23 cellular contexts compared by ENCODE assay signal in genomic region chr13:35733832-35734231, GRCh38.
DNase-seq lines count a peak whose midpoint lies in the region; ATAC-seq, FAIRE-seq and TF ChIP-seq lines count a peak whose summit lies in the region.
"Had no signal": no experiment of that assay in that cellular context is flagged by ENCODE, and none has a peak within 500 bp of the region (broad histone marks: within the 10 kb centered on the region; RNA-seq: fewer than 3 reads in every experiment).

No MANE protein-coding gene starts in this region.

- no peak overlapping the region for H3K27ac ChIP-seq in ACC112 (ENCODE audit: low read depth, low read length)
- no peak overlapping the region for H3K27ac ChIP-seq in astrocyte (ENCODE audit: low read depth, low read length)
- no peak overlapping the region for H3K27ac ChIP-seq in psoas muscle
- H3K27ac ChIP-seq in upper lobe of right lung = no peak overlapping the region
- H3K27ac ChIP-seq: BLaER1 treated with 17β-estradiol and CSF1 and Interleukin-3, amounts not matched to agents 10 nM and 100 nM; neutrophil; skin epidermis had no signal

- no peak overlapping the region for H3K4me3 ChIP-seq in ACC112 (ENCODE audit: low read depth, low read length)
- H3K4me3 ChIP-seq in astrocyte (ENCODE audit: insufficient read depth, low read depth, low read length) = no peak overlapping the region
- no peak overlapping the region for H3K4me3 ChIP-seq in psoas muscle
- H3K4me3 ChIP-seq in upper lobe of right lung = no peak overlapping the region
- H3K4me3 ChIP-seq: BLaER1 treated with 17β-estradiol and CSF1 and Interleukin-3, amounts not matched to agents 10 nM and 100 nM; mucosa of descending colon; skin epidermis had no signal

- no peak overlapping the region for H3K27ac Mint-ChIP-seq in astrocyte (ENCODE audit: unreplicated experiment)
- H3K27ac Mint-ChIP-seq: stimulated activated naive CD8-positive, alpha-beta T cell treated with anti-CD3 and anti-CD28 coated beads, Interleukin-15, Interleukin-2, amounts not matched to agents 100 ng/mL and 50 ng/mL, for 24 hours; T-cell had no signal

- WGBS in psoas muscle, 3 donors = 14 to 19% (median 18%) methylated on average over 4 of the region's 4 CpGs

- H4K20me1 ChIP-seq in astrocyte (ENCODE audit: insufficient read depth, low read length) = no peaks in the 10 kb centered on the region
- H4K20me1 ChIP-seq: BLaER1 treated with 17β-estradiol and CSF1 and Interleukin-3, amounts not matched to agents 10 nM and 100 nM had no signal

- no peak overlapping the region for H3K4me3 Mint-ChIP-seq in astrocyte (ENCODE audit: unreplicated experiment)
- H3K4me3 Mint-ChIP-seq: stimulated activated naive CD8-positive, alpha-beta T cell treated with anti-CD3 and anti-CD28 coated beads, Interleukin-15, Interleukin-2, amounts not matched to agents 100 ng/mL and 50 ng/mL, for 24 hours; T-cell had no signal

- no peaks in the 10 kb centered on the region for H3K27me3 Mint-ChIP-seq in astrocyte (ENCODE audit: low read depth, unreplicated experiment)
- H3K27me3 Mint-ChIP-seq: stimulated activated naive CD8-positive, alpha-beta T cell treated with anti-CD3 and anti-CD28 coated beads, Interleukin-15, Interleukin-2, amounts not matched to agents 100 ng/mL and 50 ng/mL, for 24 hours; T-cell had no signal

- no peaks in the 10 kb centered on the region for H3K36me3 Mint-ChIP-seq in astrocyte (ENCODE audit: low read depth, unreplicated experiment)
- H3K36me3 Mint-ChIP-seq: T-cell had no signal

- H2AFZ ChIP-seq in ACC112 (ENCODE audit: low read length, unreplicated experiment) (peak overlapping the region; percentile 23), astrocyte (ENCODE audit: low read depth, low read length) (peak overlapping the region; percentile 23)

- H3K4me1 ChIP-seq in ACC112 (ENCODE audit: control insufficient read depth, insufficient read depth, low read length, unreplicated experiment) = no peaks in the 10 kb centered on the region
- no peaks in the 10 kb centered on the region for H3K4me1 ChIP-seq in astrocyte (ENCODE audit: insufficient read depth, low read length)
- H3K4me1 ChIP-seq in psoas muscle = peaks cover 13% of the 10 kb centered on the region
- no peaks in the 10 kb centered on the region for H3K4me1 ChIP-seq in upper lobe of right lung
- H3K4me1 ChIP-seq: BLaER1 treated with 17β-estradiol and CSF1 and Interleukin-3, amounts not matched to agents 10 nM and 100 nM had no signal

- ATAC-seq in left ventricle myocardium superior (peak; percentile 51), psoas muscle (peak in 3 of 4 donors; percentile 31 to 81 (median 40)), HG02884 (IDR thresholded peaks at IDR 0.05; ENCODE audit: unreplicated experiment) (no peak), upper lobe of right lung (no peak)
- ATAC-seq: left colon, mucosa of descending colon, T-cell had no signal

- DNase-seq in astrocyte (ENCODE audit: low read depth) (no peak), left ventricle myocardium superior (no peak), psoas muscle (no peak), anterior cingulate cortex (lab: John Stamatoyannopoulos, UW) (no peak), upper lobe of right lung (no peak), HuH-7 (ENCODE audit: low spot score) (no peak)
- DNase-seq: activated T-cell treated with anti-CD3 and anti-CD28 coated beads for 4 hours; HCEC 1CT; left colon; mucosa of descending colon; NCI-H1092 treated with DMSO at 0.1 percent for 48 hours; NCI-H2107; NCI-H510A treated with DMSO at 0.1 percent for 48 hours; stimulated activated CD4-positive, alpha-beta T cell treated with anti-CD3 and anti-CD28 coated beads, Interleukin-2, amount 100 ng/mL, for 48 hours; T-cell had no signal

- H3K79me2 ChIP-seq in ACC112 (ENCODE audit: control insufficient read depth, insufficient read depth, low read length, unreplicated experiment) = no peaks in the 10 kb centered on the region
- no peaks in the 10 kb centered on the region for H3K79me2 ChIP-seq in astrocyte (ENCODE audit: insufficient read depth, low read length)

- intact Hi-C loops in left ventricle myocardium superior (cut with micrococcal nuclease) = no loop called here
- intact Hi-C loops in psoas muscle (cut with DNase I) = no loop called here
- intact Hi-C loops in upper lobe of right lung (cut with DNase I) = no loop called here

- no peak for FAIRE-seq in astrocyte (lab: Jason Lieb, UNC)
- FAIRE-seq: frontal cortex, HTR-8/SVneo had no signal

- H3K27me3 ChIP-seq in ACC112 (ENCODE audit: insufficient read depth, low read length) (no peaks in the 10 kb centered on the region), astrocyte (ENCODE audit: insufficient read depth, low read length) (no peaks in the 10 kb centered on the region), psoas muscle (ENCODE audit: insufficient read depth in 3 of 3, low read length in 2 of 3) (no peaks in the 10 kb centered on the region), upper lobe of right lung (no peaks in the 10 kb centered on the region)
- H3K27me3 ChIP-seq: BLaER1 treated with 17β-estradiol and CSF1 and Interleukin-3, amounts not matched to agents 10 nM and 100 nM; neutrophil had no signal

- H3K9ac ChIP-seq in astrocyte (ENCODE audit: low read length) = no peak overlapping the region
- H3K9ac ChIP-seq: BLaER1 treated with 17β-estradiol and CSF1 and Interleukin-3, amounts not matched to agents 10 nM and 100 nM had no signal

- H3K9me3 ChIP-seq in astrocyte (ENCODE audit: insufficient read depth, low read depth, low read length) (no peaks in the 10 kb centered on the region), psoas muscle (no peaks in the 10 kb centered on the region), upper lobe of right lung (no peaks in the 10 kb centered on the region)
- H3K9me3 ChIP-seq: mucosa of descending colon, neutrophil had no signal

- no peak overlapping the region for H3K4me2 ChIP-seq in astrocyte (ENCODE audit: low read length)
- H3K4me2 ChIP-seq: BLaER1 treated with 17β-estradiol and CSF1 and Interleukin-3, amounts not matched to agents 10 nM and 100 nM had no signal

- TF ChIP-seq CTCF in astrocyte (IDR thresholded peaks at IDR 0.05; ENCODE audit: insufficient read depth, low read depth, low read length) (no peak), psoas muscle (IDR thresholded peaks at IDR 0.05) (no peak), upper lobe of right lung (IDR thresholded peaks at IDR 0.05) (no peak)

- H3K36me3 ChIP-seq in ACC112 (ENCODE audit: insufficient read depth, low read length) (no peaks in the 10 kb centered on the region), astrocyte (ENCODE audit: insufficient read depth, low read length) (no peaks in the 10 kb centered on the region), psoas muscle (ENCODE audit: insufficient read depth in 1 of 2, low read depth in 1 of 2) (no peaks in the 10 kb centered on the region), upper lobe of right lung (no peaks in the 10 kb centered on the region)
- H3K36me3 ChIP-seq: BLaER1 treated with 17β-estradiol and CSF1 and Interleukin-3, amounts not matched to agents 10 nM and 100 nM; neutrophil had no signal

- H3K4me1 Mint-ChIP-seq in astrocyte (ENCODE audit: low read depth, unreplicated experiment) = no peaks in the 10 kb centered on the region
- H3K4me1 Mint-ChIP-seq: T-cell had no signal

- H3K9me3 Mint-ChIP-seq in astrocyte (ENCODE audit: unreplicated experiment) = no peaks in the 10 kb centered on the region
- H3K9me3 Mint-ChIP-seq: stimulated activated naive CD8-positive, alpha-beta T cell treated with anti-CD3 and anti-CD28 coated beads, Interleukin-15, Interleukin-2, amounts not matched to agents 100 ng/mL and 50 ng/mL, for 24 hours; T-cell had no signal

Comparison
In these comparisons a context has a peak if more than half of its experiments do, and no peak if none do; other contexts are left out.
1. ATAC-seq: peak in left ventricle myocardium superior (single experiment) and psoas muscle (3 of 4); none in HG02884 (single experiment) and upper lobe of right lung (single experiment).